In genomic region chr6:1916334-1916985, GRCh38 we compare ENCODE assay signal across 1 cellular context.
TF ChIP-seq lines count a peak whose summit lies in the region.

No MANE protein-coding gene starts in this region.

TF ChIP-seq in SK-N-SH, 30 proteins besides CTCF, POLR2A, EP300 and RAD21 (continued from another document):
- TF ChIP-seq FOSL2 (IDR thresholded peaks at IDR 0.05; ENCODE audit: borderline replicate concordance, low read depth) (peak; percentile 57; the same call in 1 of the 2 replicates), USF1 (IDR thresholded peaks at IDR 0.05; ENCODE audit: borderline replicate concordance, low read depth) (no peak), GATA2 (CRISPR knock-in tag; IDR thresholded peaks at IDR 0.05) (no peak), GABPA (IDR thresholded peaks at IDR 0.05; ENCODE audit: low read depth) (no peak), RXRA (IDR thresholded peaks at IDR 0.05; ENCODE audit: borderline replicate concordance, low read depth) (no peak), SIN3A (IDR thresholded peaks at IDR 0.05; ENCODE audit: borderline replicate concordance, low read depth, low read length) (no peak), RFX5 (IDR thresholded peaks at IDR 0.05; ENCODE audit: low read length) (no peak), FOXJ3 (CRISPR knock-in tag; IDR thresholded peaks at IDR 0.05) (no peak), EZH2phosphoT487 (IDR thresholded peaks at IDR 0.05; ENCODE audit: borderline replicate concordance, low read depth) (no peak), YY1 (IDR thresholded peaks at IDR 0.05; ENCODE audit: low read depth) (no peak), MEF2A (IDR thresholded peaks at IDR 0.05; ENCODE audit: borderline replicate concordance, low read depth) (no peak), POLR2AphosphoS5 (IDR thresholded peaks at IDR 0.05; ENCODE audit: low read depth, low read length) (no peak), NFIC (IDR thresholded peaks at IDR 0.05; ENCODE audit: borderline replicate concordance) (peak; percentile 47), RCOR1 (IDR thresholded peaks at IDR 0.05; ENCODE audit: low read length) (no peak), REST (IDR thresholded peaks at IDR 0.05; ENCODE audit: low read depth, low read length) (0 out of 2 replicates have a peak, but pooled peaks have one; percentile 12), NRF1 (IDR thresholded peaks at IDR 0.05; ENCODE audit: low read depth, low read length) (no peak), SMC3 (IDR thresholded peaks at IDR 0.05; ENCODE audit: low read depth, low read length) (no peak), MAX (IDR thresholded peaks at IDR 0.05; ENCODE audit: low read depth) (peak; percentile 42; the same call in 1 of the 2 replicates)
